1 cellular context compared by ENCODE assay signal in genomic region chr15:48190932-48191573, GRCh38.
A peak's percentile ranks its signal among the peaks of the same experiment; 100 is the strongest.
TF ChIP-seq lines count a peak whose summit lies in the region.

No MANE protein-coding gene starts in this region.

TF ChIP-seq in WTC11, 78 proteins besides CTCF, POLR2A, EP300 and RAD21 (continued from another document):
- TF ChIP-seq STAT6 (CRISPR knock-in tag; conservative IDR thresholded peaks at IDR 0.05; ENCODE audit: low read depth) (no peak), MAX (CRISPR knock-in tag; IDR thresholded peaks at IDR 0.05) (peak; percentile 45; the same call in 1 of the 2 replicates), SMAD3 (CRISPR knock-in tag; IDR thresholded peaks at IDR 0.05; ENCODE audit: borderline replicate concordance) (peak; percentile 94), TCF7 (CRISPR knock-in tag; IDR thresholded peaks at IDR 0.05; ENCODE audit: low read depth) (0 out of 2 replicates have a peak, but pooled peaks have one; percentile 75), SP1 (CRISPR knock-in tag; conservative IDR thresholded peaks at IDR 0.05) (0 out of 2 replicates have a peak, but pooled peaks have one; percentile 34), ZSCAN18 (CRISPR knock-in tag; IDR thresholded peaks at IDR 0.05) (0 out of 2 replicates have a peak, but pooled peaks have one; percentile 57), CREM (CRISPR knock-in tag; IDR thresholded peaks at IDR 0.05) (peak; percentile 57), NFE2L1 (CRISPR knock-in tag; IDR thresholded peaks at IDR 0.05) (peak; percentile 90), ESRRA (CRISPR knock-in tag; IDR thresholded peaks at IDR 0.05; ENCODE audit: borderline replicate concordance) (no peak), TP53 (CRISPR knock-in tag; IDR thresholded peaks at IDR 0.05) (0 out of 2 replicates have a peak, but pooled peaks have one; percentile 70), ZNF219 (CRISPR knock-in tag; IDR thresholded peaks at IDR 0.05; ENCODE audit: borderline replicate concordance) (peak; percentile 77; the same call in 1 of the 2 replicates), ZNF281 (CRISPR knock-in tag; IDR thresholded peaks at IDR 0.05) (no peak), ZNF317 (CRISPR knock-in tag; IDR thresholded peaks at IDR 0.05; ENCODE audit: borderline replicate concordance, low read depth) (0 out of 2 replicates have a peak, but pooled peaks have one; percentile 14), ZNF671 (CRISPR knock-in tag; IDR thresholded peaks at IDR 0.05) (no peak), IRF1 (CRISPR knock-in tag; IDR thresholded peaks at IDR 0.05) (peak; percentile 78; the same call in 1 of the 2 replicates), USF1 (CRISPR knock-in tag; IDR thresholded peaks at IDR 0.05) (peak; percentile 72; the same call in 1 of the 2 replicates), FOXP4 (CRISPR knock-in tag; IDR thresholded peaks at IDR 0.05) (peak; percentile 97), ZBTB43 (CRISPR knock-in tag; IDR thresholded peaks at IDR 0.05) (peak; percentile 55; the same call in 1 of the 2 replicates), ERG (CRISPR knock-in tag; IDR thresholded peaks at IDR 0.05) (no peak), MYBL2 (CRISPR knock-in tag; IDR thresholded peaks at IDR 0.05) (peak; percentile 75), TEAD1 (CRISPR knock-in tag; IDR thresholded peaks at IDR 0.05) (peak; percentile 95), TEAD4 (CRISPR knock-in tag; IDR thresholded peaks at IDR 0.05) (peak; percentile 84; the same call in 1 of the 2 replicates)
